Comparison of ENCODE assay signal across 9 cellular contexts in genomic region chr20:53738945-53739798, GRCh38.
A peak's percentile ranks its signal among the peaks of the same experiment; 100 is the strongest.
DNase-seq lines count a peak whose midpoint lies in the region; ATAC-seq, FAIRE-seq and TF ChIP-seq lines count a peak whose summit lies in the region.
"Had no signal": no experiment of that assay in that cellular context is flagged by ENCODE, and none has a peak within 500 bp of the region (broad histone marks: within the 10 kb centered on the region; RNA-seq: fewer than 3 reads in every experiment).

No MANE protein-coding gene starts in this region.

- TSS peak; percentile 94 for BruUV-seq in Panc1 (replicated peaks; lab: Mats Ljungman, UMichigan)

- intact Hi-C loops in Right ventricle myocardium superior (cut with DNase I): loop anchor here (5.0 to 10.0 kb wide), 3 partner anchors 114 to 206 kb away; partner anchors contain the start of gene ZNF217
- intact Hi-C loops in Panc1 (cut with micrococcal nuclease; ENCODE audit: unreplicated experiment): loop anchor here (10.0 kb wide), 1 partner anchor 144 kb away; the partner anchor contains the start of gene ZNF217
- intact Hi-C loops in vagina (cut with DNase I): no loop called here

- peak overlapping the region; percentile 80 for H3K9ac ChIP-seq in iPS-20b (ENCODE audit: low read depth, low read length)

- in situ Hi-C loops in Panc1 (cut with HindIII; ENCODE audit: low pct_unique_long_range_greater_than_20kb, low sequenced_read_pairs): no loop called here

- TF ChIP-seq POLR2A in vagina (IDR thresholded peaks at IDR 0.05) (no peak), H54 (IDR thresholded peaks at IDR 0.05; ENCODE audit: low read depth, low read length) (no peak; the same call in 1 of the 2 replicates)

- POLR2A ChIA-PET in Panc1 (lab: Charles Lee): interaction anchor here (0.6 to 1.7 kb wide), 11 partner anchors 14 to 203 kb away, joined by 3 to 8 read pairs (median 4); no protein-coding TSS in a partner anchor

- H3K27ac ChIP-seq in right atrium auricular region (peak overlapping the region; percentile 52 to 76), Panc1 (ENCODE audit: low read length) (peak overlapping the region; percentile 100), iPS-20b (ENCODE audit: low read length) (peak overlapping the region; percentile 37), vagina (peak overlapping the region; percentile 84)

- TF ChIP-seq CTCF in right atrium auricular region (IDR thresholded peaks at IDR 0.05) (no peak), Panc1 (IDR thresholded peaks at IDR 0.05) (no peak), vagina (IDR thresholded peaks at IDR 0.05) (no peak)

- H3K4me3 ChIP-seq in right atrium auricular region (peak overlapping the region in 1 of 2 donors; percentile 25), Panc1 (ENCODE audit: low read depth in 2 of 2, low read length in 2 of 2) (peak overlapping the region; percentile 3 to 33; a peak in 3 of 4 replicates), iPS-20b (ENCODE audit: low read length) (peak overlapping the region; percentile 49; the same call in 1 of the 2 replicates), vagina (peak overlapping the region; percentile 10 to 19)

- H3K9me3 ChIP-seq in right atrium auricular region: no peaks in the 10 kb centered on the region
- H3K9me3 ChIP-seq in Panc1 (ENCODE audit: control insufficient read depth, insufficient read depth, low read depth, low read length): no peaks in the 10 kb centered on the region
- no peaks in the 10 kb centered on the region for H3K9me3 ChIP-seq in iPS-20b (ENCODE audit: insufficient read depth, low read depth, low read length)
- no peaks in the 10 kb centered on the region for H3K9me3 ChIP-seq in vagina

- H3K4me1 ChIP-seq in right atrium auricular region (peaks cover 0 to 45% of the 10 kb centered on the region in 2 donors), Panc1 (ENCODE audit: control insufficient read depth, insufficient read depth, low read length) (peaks cover 78% of the 10 kb centered on the region), iPS-20b (ENCODE audit: insufficient read depth, low read length) (peaks cover 65% of the 10 kb centered on the region), vagina (peaks cover 38% of the 10 kb centered on the region)

- H3K27me3 ChIP-seq in right atrium auricular region (no peaks in the 10 kb centered on the region), Panc1 (ENCODE audit: control insufficient read depth, insufficient read depth, low read length) (no peaks in the 10 kb centered on the region), iPS-20b (ENCODE audit: insufficient read depth, low read length) (no peaks in the 10 kb centered on the region), vagina (no peaks in the 10 kb centered on the region)

- ATAC-seq in Right ventricle myocardium superior (ENCODE audit: poor library complexity) (no peak), Panc1 (no peak), HG03439 (IDR thresholded peaks at IDR 0.05; ENCODE audit: unreplicated experiment) (no peak)

- H3K36me3 ChIP-seq in right atrium auricular region (no peaks in the 10 kb centered on the region), Panc1 (ENCODE audit: control insufficient read depth, insufficient read depth, low read length) (no peaks in the 10 kb centered on the region), iPS-20b (ENCODE audit: insufficient read depth, low read depth, low read length) (no peaks in the 10 kb centered on the region), vagina (no peaks in the 10 kb centered on the region)

- DNase-seq in right atrium auricular region (ENCODE audit: low spot score): no peak
- no peak for DNase-seq in Right ventricle myocardium superior
- DNase-seq in Panc1 (ENCODE audit: low read depth, low spot score): peak; percentile 64
- DNase-seq in vagina (ENCODE audit: extremely low spot score in 2 of 2): no peak
- DNase-seq in H54 (ENCODE audit: insufficient read length, low spot score): no peak
- DNase-seq in NCI-H2196 (lab: John Stamatoyannopoulos, UW; ENCODE audit: unreplicated experiment): no peak

- CTCF ChIA-PET in Panc1 (lab: Charles Lee): interaction anchor here (0.7 kb wide), 1 partner anchor 173 kb away, joined by 6 read pairs; no protein-coding TSS in a partner anchor

- FAIRE-seq in H54 (lab: Jason Lieb, UNC): no peak
- FAIRE-seq: endometrium had no signal

Comparison
In these comparisons a context has a peak if more than half of its experiments do, and no peak if none do; other contexts are left out.
1. H3K27ac ChIP-seq: peak in every context shown above with its lines; median percentile 100 in Panc1; 84 in vagina; 64 in right atrium auricular region; 37 in iPS-20b.